In genomic region chr2:84516234-84516986, GRCh38 we compare ENCODE assay signal across 8 cellular contexts. TPM values are rescaled to one million over a fixed set of nuclear protein-coding genes. Genes with fewer than 3 reads are reported as not detected.
DNase-seq lines count a peak whose midpoint lies in the region; ATAC-seq and TF ChIP-seq lines count a peak whose summit lies in the region.

Gene DNAH6 (plus strand): TSS chr2:84516498. CDS start chr2:84517827, 1,329 bp downstream.

- no peaks in the 10 kb centered on the region for H4K20me1 ChIP-seq in IMR-90 (ENCODE audit: insufficient read depth, low read length)

- TF ChIP-seq CTCF in IMR-90 (conservative IDR thresholded peaks at IDR 0.05; ENCODE audit: low read depth, low read length): no peak
- TF ChIP-seq CTCF in fibroblast of villous mesenchyme (IDR thresholded peaks at IDR 0.05; ENCODE audit: insufficient read depth, low read depth, low read length): no peak

- peaks cover 16 to 24% of the 10 kb centered on the region in 2 donors for H3K27me3 Mint-ChIP-seq in natural killer cell treated with Interleukin-12 subunit alpha and Interleukin-12 subunit beta and Interleukin-15 and Interleukin-18, amount 100 ng/mL, for 72 hours
- H3K27me3 Mint-ChIP-seq in stimulated activated naive B cell treated with anti-CD40 and anti-IgM and Interleukin-4, amounts not matched to agents 10 μg/mL and 1 μg/mL and 100 μg/mL, for 72 hours: peaks cover 39 to 45% of the 10 kb centered on the region in 2 donors

- ATAC-seq in GM21576 (IDR thresholded peaks at IDR 0.05; ENCODE audit: unreplicated experiment) (peak; percentile 95), IMR-90 (ENCODE audit: low read depth) (peak; percentile 100)
- ATAC-seq in natural killer cell treated with Interleukin-12 subunit alpha and Interleukin-12 subunit beta and Interleukin-15 and Interleukin-18, amount 100 ng/mL, for 72 hours: peak; percentile 99
- ATAC-seq in stimulated activated naive B cell treated with anti-CD40 and anti-IgM and Interleukin-4, amounts not matched to agents 10 μg/mL and 1 μg/mL and 100 μg/mL, for 72 hours (replicated peaks): peak; percentile 100

- peak within 1 kb of the TSS; percentile 40; the same call in 1 of the 2 replicates for H3K14ac ChIP-seq in IMR-90 (replicated peaks; ENCODE audit: low read depth, low read length)

- H3K27ac Mint-ChIP-seq in natural killer cell treated with Interleukin-12 subunit alpha and Interleukin-12 subunit beta and Interleukin-15 and Interleukin-18, amount 100 ng/mL, for 72 hours: peak within 1 kb of the TSS in 1 of 2 donors; percentile 48
- H3K27ac Mint-ChIP-seq in stimulated activated naive B cell treated with anti-CD40 and anti-IgM and Interleukin-4, amounts not matched to agents 10 μg/mL and 1 μg/mL and 100 μg/mL, for 72 hours: peak within 1 kb of the TSS; percentile 88

- peaks cover 6% of the 10 kb centered on the region; the same call in 1 of the 2 replicates for H3K9me1 ChIP-seq in IMR-90 (ENCODE audit: insufficient read depth, low read length)

- no peak within 1 kb of the TSS for H2AK9ac ChIP-seq in IMR-90 (replicated peaks; ENCODE audit: low read depth, low read length, poor library complexity)

- no peak for TF ChIP-seq RAD21 in IMR-90 (IDR thresholded peaks at IDR 0.05; ENCODE audit: low read length)

- H3K4me1 ChIP-seq in IMR-90 (ENCODE audit: control insufficient read depth, insufficient read depth, low read length): no peaks in the 10 kb centered on the region

- POLR2A ChIA-PET in IMR-90 (lab: Charles Lee; ENCODE audit: unreplicated experiment): no interaction called here

- no peaks in the 10 kb centered on the region for H3K79me1 ChIP-seq in IMR-90 (ENCODE audit: low read depth in 1 of 2, low read length in 2 of 2)

- H3K56ac ChIP-seq in IMR-90 (ENCODE audit: extremely low read depth, insufficient read depth, low read length): no peak within 1 kb of the TSS

- peaks cover 11 to 15% of the 10 kb centered on the region in 2 donors for H3K4me1 Mint-ChIP-seq in natural killer cell treated with Interleukin-12 subunit alpha and Interleukin-12 subunit beta and Interleukin-15 and Interleukin-18, amount 100 ng/mL, for 72 hours (ENCODE audit: low read depth in 2 of 2)
- H3K4me1 Mint-ChIP-seq in stimulated activated naive B cell treated with anti-CD40 and anti-IgM and Interleukin-4, amounts not matched to agents 10 μg/mL and 1 μg/mL and 100 μg/mL, for 72 hours: peaks cover 10 to 22% of the 10 kb centered on the region in 2 donors

- no peak within 1 kb of the TSS for H2BK120ac ChIP-seq in IMR-90 (ENCODE audit: low read depth, low read length)

- H3K4me3 ChIP-seq in IMR-90 (ENCODE audit: insufficient read depth, low read depth, low read length) (peak within 1 kb of the TSS; percentile 56), fibroblast of villous mesenchyme (ENCODE audit: low read depth, low read length) (peak within 1 kb of the TSS; percentile 58)

- peak within 1 kb of the TSS; percentile 83 for H3K4me2 ChIP-seq in IMR-90 (ENCODE audit: low read depth, low read length)

- H3K23ac ChIP-seq in IMR-90 (ENCODE audit: low read depth, low read length): no peak within 1 kb of the TSS

- H4K91ac ChIP-seq in IMR-90 (ENCODE audit: insufficient read depth, low read depth, low read length): no peak within 1 kb of the TSS

- peak within 1 kb of the TSS; percentile 59 for H3K4me3 Mint-ChIP-seq in natural killer cell treated with Interleukin-12 subunit alpha and Interleukin-12 subunit beta and Interleukin-15 and Interleukin-18, amount 100 ng/mL, for 72 hours
- peak within 1 kb of the TSS; percentile 86 to 87 for H3K4me3 Mint-ChIP-seq in stimulated activated naive B cell treated with anti-CD40 and anti-IgM and Interleukin-4, amounts not matched to agents 10 μg/mL and 1 μg/mL and 100 μg/mL, for 72 hours

- H2BK5ac ChIP-seq in IMR-90 (ENCODE audit: low read depth, low read length, poor library complexity, severe bottlenecking): no peak within 1 kb of the TSS

- intact Hi-C loops in IMR-90 (cut with micrococcal nuclease): no loop called here

- H3K18ac ChIP-seq in IMR-90 (ENCODE audit: low read depth, low read length): no peak within 1 kb of the TSS

- 0 out of 2 replicates have a peak within 1 kb of the TSS, but pooled peaks have one; percentile 27 for H3K9ac ChIP-seq in IMR-90 (ENCODE audit: low read depth, low read length)

- peak; percentile 48 for TF ChIP-seq POLR2A in IMR-90 (IDR thresholded peaks at IDR 0.05; ENCODE audit: low read depth, low read length)

- in situ Hi-C loops in IMR-90 (cut with MboI; ENCODE audit: low sequenced_read_pairs): no loop called here

- H2AK5ac ChIP-seq in IMR-90 (ENCODE audit: low read depth, low read length): no peak within 1 kb of the TSS

- H3K36me3 ChIP-seq in IMR-90 (ENCODE audit: control insufficient read depth, insufficient read depth, low read length): no peaks in the 10 kb centered on the region

- no TSS peak for BruUV-seq in IMR-90 (replicated peaks; lab: Mats Ljungman, UMichigan)

- H3K27me3 ChIP-seq in IMR-90 (ENCODE audit: control insufficient read depth, insufficient read depth, low read length): peaks cover 3% of the 10 kb centered on the region; the same call in 1 of the 2 replicates

- H4K5ac ChIP-seq in IMR-90 (ENCODE audit: low read depth, low read length): no peak within 1 kb of the TSS

- H3K9me3 ChIP-seq in IMR-90 (ENCODE audit: control insufficient read depth, insufficient read depth, low read length): no peaks in the 10 kb centered on the region

- no peak within 1 kb of the TSS for H2BK20ac ChIP-seq in IMR-90 (ENCODE audit: low read depth, low read length)

- CTCF ChIA-PET in IMR-90 (lab: Yijun Ruan, JAX): interaction anchor here (0.7 to 1.5 kb wide), 4 partner anchors 10 to 414 kb away, joined by 3 to 4 read pairs (median 3); no protein-coding TSS in a partner anchor

- no peaks in the 10 kb centered on the region for H3K36me3 Mint-ChIP-seq in natural killer cell treated with Interleukin-12 subunit alpha and Interleukin-12 subunit beta and Interleukin-15 and Interleukin-18, amount 100 ng/mL, for 72 hours
- peaks cover 2 to 3% of the 10 kb centered on the region in 2 donors for H3K36me3 Mint-ChIP-seq in stimulated activated naive B cell treated with anti-CD40 and anti-IgM and Interleukin-4, amounts not matched to agents 10 μg/mL and 1 μg/mL and 100 μg/mL, for 72 hours

- peak within 1 kb of the TSS; percentile 27 to 59; a peak in 3 of 4 replicates for H4K8ac ChIP-seq in IMR-90 (ENCODE audit: low read depth in 2 of 2, low read length in 2 of 2)

- no peak within 1 kb of the TSS for H3K4ac ChIP-seq in IMR-90 (ENCODE audit: low read depth, low read length)

- dilution Hi-C loops in IMR-90 (cut with HindIII; ENCODE audit: low sequenced_read_pairs, unreplicated experiment): no loop called here

- H3K9me3 Mint-ChIP-seq in natural killer cell treated with Interleukin-12 subunit alpha and Interleukin-12 subunit beta and Interleukin-15 and Interleukin-18, amount 100 ng/mL, for 72 hours: peaks cover under 1% of the 10 kb centered on the region
- peaks cover 3 to 5% of the 10 kb centered on the region in 2 donors for H3K9me3 Mint-ChIP-seq in stimulated activated naive B cell treated with anti-CD40 and anti-IgM and Interleukin-4, amounts not matched to agents 10 μg/mL and 1 μg/mL and 100 μg/mL, for 72 hours

- H3K27ac ChIP-seq in IMR-90 (ENCODE audit: insufficient read depth, low read length): no peak within 1 kb of the TSS

- 17% methylated on average over 18 of the region's 31 CpGs; no CpG with 5 or more reads in 1 of the 2 experiments for WGBS in IMR-90 (ENCODE audit: extremely low coverage in 2 of 2, insufficient read length in 1 of 2), 2 experiments

- peak within 1 kb of the TSS; percentile 91 for H2AFZ ChIP-seq in IMR-90 (replicated peaks; ENCODE audit: low read length, poor library complexity)

- H2BK15ac ChIP-seq in IMR-90 (ENCODE audit: low read depth, low read length): no peak within 1 kb of the TSS

- DNase-seq in D341Med (ENCODE audit: low spot score): peak; percentile 88
- peak; percentile 92 for DNase-seq in IMR-90
- peak; percentile 68 for DNase-seq in RPMI8226
- DNase-seq in activated gamma-delta T cell treated with Interleukin-2 at 50 U/mL for 16 hours: peak; percentile 78
- DNase-seq in fibroblast of villous mesenchyme (ENCODE audit: low read depth): peak; percentile 92
- DNase-seq in natural killer cell treated with Interleukin-12 subunit alpha and Interleukin-12 subunit beta and Interleukin-15 and Interleukin-18, amount 100 ng/mL, for 72 hours (ENCODE audit: low spot score): peak; percentile 85
- DNase-seq in stimulated activated naive B cell treated with anti-CD40 and anti-IgM and Interleukin-4, amounts not matched to agents 10 μg/mL and 1 μg/mL and 100 μg/mL, for 72 hours: peak; percentile 67

TF ChIP-seq in IMR-90, 13 proteins besides CTCF, POLR2A, EP300 and RAD21:
- TF ChIP-seq BHLHE40 (IDR thresholded peaks at IDR 0.05; ENCODE audit: low read depth, low read length) (no peak), RCOR1 (IDR thresholded peaks at IDR 0.05; ENCODE audit: insufficient replicate concordance, low read length) (no peak), MAFK (IDR thresholded peaks at IDR 0.05; ENCODE audit: low read depth, low read length) (no peak), MXI1 (IDR thresholded peaks at IDR 0.05; ENCODE audit: borderline replicate concordance, low read depth, low read length) (0 out of 2 replicates have a peak, but pooled peaks have one; percentile 57), RFX5 (IDR thresholded peaks at IDR 0.05; ENCODE audit: low read depth, low read length) (peak; percentile 68; the same call in 1 of the 2 replicates), FOS (IDR thresholded peaks at IDR 0.05; ENCODE audit: low read depth, low read length) (peak; percentile 64; the same call in 1 of the 2 replicates)

RNA-seq across cellular contexts. Expression of gene DNAH6, which starts in this region (rescaled TPM):
- total RNA-seq in IMR-90 (2012; rRNA removed) (under 0.01 TPM in 2 replicates), fibroblast of villous mesenchyme (under 0.01 TPM in 2 replicates)
- polyA plus RNA-seq in IMR-90 (2012; rRNA removed): 0.07 and 0.09 TPM in 2 replicates
- not detected in 2 replicates for polyA plus RNA-seq in IMR-90 (2012; cell fraction: cytosol; rRNA removed)
- polyA plus RNA-seq in IMR-90 (2012; cell fraction: nucleus; rRNA removed; ENCODE audit: low replicate concordance): under 0.01 and 0.05 TPM in 2 replicates
- total RNA-seq in natural killer cell treated with Interleukin-12 subunit alpha and Interleukin-12 subunit beta and Interleukin-15 and Interleukin-18, amount 100 ng/mL, for 72 hours: 1 to 10 TPM in 1 of 2 donors, under 1 TPM in 1; 0.48 to 1.0 TPM

Comparison
In these comparisons a context has a peak if more than half of its experiments do, and no peak if none do; other contexts are left out.
1. Peak in DNase-seq, ATAC-seq, H3K4me3 ChIP-seq, H3K9ac ChIP-seq and H3K4me2 ChIP-seq in IMR-90; RNA of the gene not detected or under 1 TPM.
2. Peak in DNase-seq and H3K4me3 ChIP-seq in fibroblast of villous mesenchyme; RNA of the gene not detected or under 1 TPM.